8 cellular contexts compared by ENCODE assay signal in the genomic region with DNA sequence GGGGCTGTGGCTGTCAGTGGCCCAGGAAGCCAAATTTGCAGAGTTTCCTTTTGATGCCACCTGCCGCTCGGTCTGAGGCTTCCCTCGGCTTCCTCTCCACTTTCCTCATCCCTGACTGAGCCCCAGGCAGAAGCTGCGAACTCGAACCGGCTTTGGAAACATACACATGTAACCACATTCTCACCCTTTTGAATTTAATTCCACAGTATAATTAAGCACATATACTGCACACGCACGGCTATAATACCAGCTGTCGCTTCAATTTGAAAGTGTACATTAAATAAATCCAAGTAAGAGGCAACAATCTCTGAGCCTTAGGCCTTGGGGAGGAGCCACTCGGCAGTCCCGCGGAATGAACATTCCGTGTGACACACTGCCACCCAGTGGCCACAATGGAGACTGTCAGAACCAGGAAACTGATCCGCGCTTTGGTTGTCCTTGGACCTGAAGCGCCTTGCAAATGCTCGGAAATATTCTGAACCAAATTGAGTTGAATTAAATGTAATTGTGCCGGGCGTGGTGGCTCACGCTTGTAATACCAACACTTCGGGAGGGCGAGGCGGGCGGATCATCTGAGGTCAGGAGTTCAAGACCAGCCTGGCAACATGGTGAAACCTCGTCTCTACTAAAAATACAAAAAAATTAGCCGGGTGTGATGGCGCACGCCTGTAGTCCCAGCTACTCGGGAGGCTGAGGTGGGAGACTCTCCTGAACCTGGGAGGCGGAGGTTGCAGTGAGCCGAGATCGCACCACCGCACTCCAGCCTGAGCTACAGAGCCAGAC.
DNase-seq lines count a peak whose midpoint lies in the region; ATAC-seq and TF ChIP-seq lines count a peak whose summit lies in the region.

No MANE protein-coding gene starts in this region.

- H3K9ac ChIP-seq in mucosa of rectum (ENCODE audit: low read depth in 1 of 2, low read length in 2 of 2): peak overlapping the region in 1 of 2 donors; percentile 56

- peak overlapping the region; percentile 28 for H3K4me3 ChIP-seq in epithelial cell of esophagus (ENCODE audit: low read length)
- H3K4me3 ChIP-seq in mucosa of rectum (ENCODE audit: low read length in 2 of 2): peak overlapping the region; percentile 69 to 72

- no peak overlapping the region for H3K27ac ChIP-seq in mucosa of rectum (ENCODE audit: low read depth in 2 of 2, low read length in 2 of 2)

- no peaks in the 10 kb centered on the region for H3K9me3 ChIP-seq in mucosa of rectum (ENCODE audit: control insufficient read depth in 2 of 2, low read length in 2 of 2)

- no peaks in the 10 kb centered on the region for H3K4me1 ChIP-seq in mucosa of rectum (ENCODE audit: control insufficient read depth in 2 of 2, insufficient read depth in 2 of 2, low read length in 2 of 2)

- peak; percentile 90 for ATAC-seq in GM21390 (IDR thresholded peaks at IDR 0.05; ENCODE audit: unreplicated experiment)

- peaks cover 0 to 2% of the 10 kb centered on the region in 2 donors for H3K27me3 ChIP-seq in mucosa of rectum (ENCODE audit: control insufficient read depth in 2 of 2, insufficient read depth in 2 of 2, low read length in 2 of 2)

- H3K36me3 ChIP-seq in mucosa of rectum (ENCODE audit: control insufficient read depth in 2 of 2, insufficient read depth in 2 of 2, low read length in 2 of 2): no peaks in the 10 kb centered on the region

- DNase-seq in D341Med (ENCODE audit: low spot score) (peak; percentile 84), HT1080 (ENCODE audit: low read depth) (peak; percentile 74), NOMO-1 (lab: John Stamatoyannopoulos, UW; ENCODE audit: unreplicated experiment in 2 of 2) (peak; percentile 74 to 76), epithelial cell of esophagus (ENCODE audit: low read depth) (peak; percentile 76)
- DNase-seq in activated CD8-positive, alpha-beta memory T cell treated with anti-CD3 and anti-CD28 coated beads, Interleukin-2, amount 50 U/mL, for 48 hours: peak; percentile 89
- peak; percentile 54 to 71 for DNase-seq in stimulated activated CD8-positive, alpha-beta memory T cell treated with anti-CD3 and anti-CD28 coated beads, Interleukin-4, amount 100 ng/mL, for 4 hours (ENCODE audit: low read depth in 2 of 2, low spot score in 1 of 2)

- TF ChIP-seq CTCF in epithelial cell of esophagus (IDR thresholded peaks at IDR 0.05; ENCODE audit: insufficient read depth, low read depth, low read length, missing control alignments): peak; percentile 82
